1 cellular context compared by ENCODE assay signal in the genomic region with DNA sequence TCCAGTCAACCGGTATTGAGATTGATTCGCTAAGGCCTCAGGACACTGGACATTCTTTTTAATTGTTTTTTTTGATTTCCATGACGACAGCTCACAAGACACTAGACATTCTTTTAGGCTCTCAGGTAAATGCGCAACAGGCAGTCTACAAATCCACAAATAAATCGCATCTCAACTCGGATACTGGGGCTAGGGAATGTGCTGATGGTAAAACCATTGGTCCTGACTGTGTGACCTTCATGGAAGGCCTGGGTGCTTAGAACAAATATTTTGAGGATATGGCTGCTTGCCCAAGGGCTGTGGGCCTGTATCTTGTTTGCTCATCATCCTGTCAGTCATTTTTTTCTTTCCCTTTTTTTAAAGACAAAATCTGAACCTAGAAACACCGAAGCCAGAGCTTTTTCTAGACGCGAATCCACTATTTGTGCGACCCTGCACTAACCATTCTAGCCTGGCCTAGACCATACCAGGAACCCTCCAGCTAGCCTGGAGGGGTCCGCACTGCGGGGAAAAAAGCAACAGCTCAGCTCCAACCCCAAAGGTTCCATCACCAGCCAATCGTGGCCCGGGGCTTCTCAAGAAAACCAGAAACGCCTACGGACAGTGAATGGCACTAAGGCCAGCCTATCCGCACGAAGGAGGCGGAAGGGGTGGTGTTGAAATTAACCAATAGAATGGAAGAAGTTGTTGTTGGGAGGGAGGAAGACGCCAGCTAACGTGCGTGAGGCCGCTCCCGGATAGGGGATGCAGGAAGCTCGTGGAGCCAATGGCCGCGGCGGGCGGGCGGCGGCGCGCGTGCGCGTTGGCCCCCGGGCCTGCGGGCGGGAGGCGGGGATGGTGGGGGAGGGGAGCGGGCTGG.
TF ChIP-seq lines count a peak whose summit lies in the region.

No MANE protein-coding gene starts in this region.

TF ChIP-seq in K562, 482 proteins besides CTCF, POLR2A, EP300 and RAD21 (continued from another document and continues in another):
- TF ChIP-seq, protein P1, sequence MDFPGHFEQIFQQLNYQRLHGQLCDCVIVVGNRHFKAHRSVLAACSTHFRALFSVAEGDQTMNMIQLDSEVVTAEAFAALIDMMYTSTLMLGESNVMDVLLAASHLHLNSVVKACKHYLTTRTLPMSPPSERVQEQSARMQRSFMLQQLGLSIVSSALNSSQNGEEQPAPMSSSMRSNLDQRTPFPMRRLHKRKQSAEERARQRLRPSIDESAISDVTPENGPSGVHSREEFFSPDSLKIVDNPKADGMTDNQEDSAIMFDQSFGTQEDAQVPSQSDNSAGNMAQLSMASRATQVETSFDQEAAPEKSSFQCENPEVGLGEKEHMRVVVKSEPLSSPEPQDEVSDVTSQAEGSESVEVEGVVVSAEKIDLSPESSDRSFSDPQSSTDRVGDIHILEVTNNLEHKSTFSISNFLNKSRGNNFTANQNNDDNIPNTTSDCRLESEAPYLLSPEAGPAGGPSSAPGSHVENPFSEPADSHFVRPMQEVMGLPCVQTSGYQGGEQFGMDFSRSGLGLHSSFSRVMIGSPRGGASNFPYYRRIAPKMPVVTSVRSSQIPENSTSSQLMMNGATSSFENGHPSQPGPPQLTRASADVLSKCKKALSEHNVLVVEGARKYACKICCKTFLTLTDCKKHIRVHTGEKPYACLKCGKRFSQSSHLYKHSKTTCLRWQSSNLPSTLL (IDR thresholded peaks at IDR 0.05) = no peak
- peak in 1 of 2 experiments; percentile 14; a peak in 1 of 4 replicates for TF ChIP-seq KDM4B (IDR thresholded peaks at IDR 0.05; ENCODE audit: borderline replicate concordance in 2 of 2, low read depth in 1 of 2)
- TF ChIP-seq ARID1B (IDR thresholded peaks at IDR 0.05) = peak; percentile 52
- TF ChIP-seq, protein P2, sequence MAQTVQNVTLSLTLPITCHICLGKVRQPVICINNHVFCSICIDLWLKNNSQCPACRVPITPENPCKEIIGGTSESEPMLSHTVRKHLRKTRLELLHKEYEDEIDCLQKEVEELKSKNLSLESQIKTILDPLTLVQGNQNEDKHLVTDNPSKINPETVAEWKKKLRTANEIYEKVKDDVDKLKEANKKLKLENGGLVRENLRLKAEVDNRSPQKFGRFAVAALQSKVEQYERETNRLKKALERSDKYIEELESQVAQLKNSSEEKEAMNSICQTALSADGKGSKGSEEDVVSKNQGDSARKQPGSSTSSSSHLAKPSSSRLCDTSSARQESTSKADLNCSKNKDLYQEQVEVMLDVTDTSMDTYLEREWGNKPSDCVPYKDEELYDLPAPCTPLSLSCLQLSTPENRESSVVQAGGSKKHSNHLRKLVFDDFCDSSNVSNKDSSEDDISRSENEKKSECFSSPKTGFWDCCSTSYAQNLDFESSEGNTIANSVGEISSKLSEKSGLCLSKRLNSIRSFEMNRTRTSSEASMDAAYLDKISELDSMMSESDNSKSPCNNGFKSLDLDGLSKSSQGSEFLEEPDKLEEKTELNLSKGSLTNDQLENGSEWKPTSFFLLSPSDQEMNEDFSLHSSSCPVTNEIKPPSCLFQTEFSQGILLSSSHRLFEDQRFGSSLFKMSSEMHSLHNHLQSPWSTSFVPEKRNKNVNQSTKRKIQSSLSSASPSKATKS (CRISPR knock-in tag; IDR thresholded peaks at IDR 0.05) = no peak
- TF ChIP-seq MECOM (CRISPR knock-in tag; IDR thresholded peaks at IDR 0.05) = peak; percentile 56; the same call in 1 of the 2 replicates
- TF ChIP-seq, protein P3, sequence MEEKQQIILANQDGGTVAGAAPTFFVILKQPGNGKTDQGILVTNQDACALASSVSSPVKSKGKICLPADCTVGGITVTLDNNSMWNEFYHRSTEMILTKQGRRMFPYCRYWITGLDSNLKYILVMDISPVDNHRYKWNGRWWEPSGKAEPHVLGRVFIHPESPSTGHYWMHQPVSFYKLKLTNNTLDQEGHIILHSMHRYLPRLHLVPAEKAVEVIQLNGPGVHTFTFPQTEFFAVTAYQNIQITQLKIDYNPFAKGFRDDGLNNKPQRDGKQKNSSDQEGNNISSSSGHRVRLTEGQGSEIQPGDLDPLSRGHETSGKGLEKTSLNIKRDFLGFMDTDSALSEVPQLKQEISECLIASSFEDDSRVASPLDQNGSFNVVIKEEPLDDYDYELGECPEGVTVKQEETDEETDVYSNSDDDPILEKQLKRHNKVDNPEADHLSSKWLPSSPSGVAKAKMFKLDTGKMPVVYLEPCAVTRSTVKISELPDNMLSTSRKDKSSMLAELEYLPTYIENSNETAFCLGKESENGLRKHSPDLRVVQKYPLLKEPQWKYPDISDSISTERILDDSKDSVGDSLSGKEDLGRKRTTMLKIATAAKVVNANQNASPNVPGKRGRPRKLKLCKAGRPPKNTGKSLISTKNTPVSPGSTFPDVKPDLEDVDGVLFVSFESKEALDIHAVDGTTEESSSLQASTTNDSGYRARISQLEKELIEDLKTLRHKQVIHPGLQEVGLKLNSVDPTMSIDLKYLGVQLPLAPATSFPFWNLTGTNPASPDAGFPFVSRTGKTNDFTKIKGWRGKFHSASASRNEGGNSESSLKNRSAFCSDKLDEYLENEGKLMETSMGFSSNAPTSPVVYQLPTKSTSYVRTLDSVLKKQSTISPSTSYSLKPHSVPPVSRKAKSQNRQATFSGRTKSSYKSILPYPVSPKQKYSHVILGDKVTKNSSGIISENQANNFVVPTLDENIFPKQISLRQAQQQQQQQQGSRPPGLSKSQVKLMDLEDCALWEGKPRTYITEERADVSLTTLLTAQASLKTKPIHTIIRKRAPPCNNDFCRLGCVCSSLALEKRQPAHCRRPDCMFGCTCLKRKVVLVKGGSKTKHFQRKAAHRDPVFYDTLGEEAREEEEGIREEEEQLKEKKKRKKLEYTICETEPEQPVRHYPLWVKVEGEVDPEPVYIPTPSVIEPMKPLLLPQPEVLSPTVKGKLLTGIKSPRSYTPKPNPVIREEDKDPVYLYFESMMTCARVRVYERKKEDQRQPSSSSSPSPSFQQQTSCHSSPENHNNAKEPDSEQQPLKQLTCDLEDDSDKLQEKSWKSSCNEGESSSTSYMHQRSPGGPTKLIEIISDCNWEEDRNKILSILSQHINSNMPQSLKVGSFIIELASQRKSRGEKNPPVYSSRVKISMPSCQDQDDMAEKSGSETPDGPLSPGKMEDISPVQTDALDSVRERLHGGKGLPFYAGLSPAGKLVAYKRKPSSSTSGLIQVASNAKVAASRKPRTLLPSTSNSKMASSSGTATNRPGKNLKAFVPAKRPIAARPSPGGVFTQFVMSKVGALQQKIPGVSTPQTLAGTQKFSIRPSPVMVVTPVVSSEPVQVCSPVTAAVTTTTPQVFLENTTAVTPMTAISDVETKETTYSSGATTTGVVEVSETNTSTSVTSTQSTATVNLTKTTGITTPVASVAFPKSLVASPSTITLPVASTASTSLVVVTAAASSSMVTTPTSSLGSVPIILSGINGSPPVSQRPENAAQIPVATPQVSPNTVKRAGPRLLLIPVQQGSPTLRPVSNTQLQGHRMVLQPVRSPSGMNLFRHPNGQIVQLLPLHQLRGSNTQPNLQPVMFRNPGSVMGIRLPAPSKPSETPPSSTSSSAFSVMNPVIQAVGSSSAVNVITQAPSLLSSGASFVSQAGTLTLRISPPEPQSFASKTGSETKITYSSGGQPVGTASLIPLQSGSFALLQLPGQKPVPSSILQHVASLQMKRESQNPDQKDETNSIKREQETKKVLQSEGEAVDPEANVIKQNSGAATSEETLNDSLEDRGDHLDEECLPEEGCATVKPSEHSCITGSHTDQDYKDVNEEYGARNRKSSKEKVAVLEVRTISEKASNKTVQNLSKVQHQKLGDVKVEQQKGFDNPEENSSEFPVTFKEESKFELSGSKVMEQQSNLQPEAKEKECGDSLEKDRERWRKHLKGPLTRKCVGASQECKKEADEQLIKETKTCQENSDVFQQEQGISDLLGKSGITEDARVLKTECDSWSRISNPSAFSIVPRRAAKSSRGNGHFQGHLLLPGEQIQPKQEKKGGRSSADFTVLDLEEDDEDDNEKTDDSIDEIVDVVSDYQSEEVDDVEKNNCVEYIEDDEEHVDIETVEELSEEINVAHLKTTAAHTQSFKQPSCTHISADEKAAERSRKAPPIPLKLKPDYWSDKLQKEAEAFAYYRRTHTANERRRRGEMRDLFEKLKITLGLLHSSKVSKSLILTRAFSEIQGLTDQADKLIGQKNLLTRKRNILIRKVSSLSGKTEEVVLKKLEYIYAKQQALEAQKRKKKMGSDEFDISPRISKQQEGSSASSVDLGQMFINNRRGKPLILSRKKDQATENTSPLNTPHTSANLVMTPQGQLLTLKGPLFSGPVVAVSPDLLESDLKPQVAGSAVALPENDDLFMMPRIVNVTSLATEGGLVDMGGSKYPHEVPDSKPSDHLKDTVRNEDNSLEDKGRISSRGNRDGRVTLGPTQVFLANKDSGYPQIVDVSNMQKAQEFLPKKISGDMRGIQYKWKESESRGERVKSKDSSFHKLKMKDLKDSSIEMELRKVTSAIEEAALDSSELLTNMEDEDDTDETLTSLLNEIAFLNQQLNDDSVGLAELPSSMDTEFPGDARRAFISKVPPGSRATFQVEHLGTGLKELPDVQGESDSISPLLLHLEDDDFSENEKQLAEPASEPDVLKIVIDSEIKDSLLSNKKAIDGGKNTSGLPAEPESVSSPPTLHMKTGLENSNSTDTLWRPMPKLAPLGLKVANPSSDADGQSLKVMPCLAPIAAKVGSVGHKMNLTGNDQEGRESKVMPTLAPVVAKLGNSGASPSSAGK (IDR thresholded peaks at IDR 0.05) = no peak
- peak; percentile 58; the same call in 1 of the 2 replicates for TF ChIP-seq DMBX1 (CRISPR knock-in tag; IDR thresholded peaks at IDR 0.05; ENCODE audit: borderline replicate concordance)
- TF ChIP-seq ZBTB17 (CRISPR knock-in tag; IDR thresholded peaks at IDR 0.05) = peak; percentile 32; the same call in 1 of the 2 replicates
- TF ChIP-seq, protein P4, sequence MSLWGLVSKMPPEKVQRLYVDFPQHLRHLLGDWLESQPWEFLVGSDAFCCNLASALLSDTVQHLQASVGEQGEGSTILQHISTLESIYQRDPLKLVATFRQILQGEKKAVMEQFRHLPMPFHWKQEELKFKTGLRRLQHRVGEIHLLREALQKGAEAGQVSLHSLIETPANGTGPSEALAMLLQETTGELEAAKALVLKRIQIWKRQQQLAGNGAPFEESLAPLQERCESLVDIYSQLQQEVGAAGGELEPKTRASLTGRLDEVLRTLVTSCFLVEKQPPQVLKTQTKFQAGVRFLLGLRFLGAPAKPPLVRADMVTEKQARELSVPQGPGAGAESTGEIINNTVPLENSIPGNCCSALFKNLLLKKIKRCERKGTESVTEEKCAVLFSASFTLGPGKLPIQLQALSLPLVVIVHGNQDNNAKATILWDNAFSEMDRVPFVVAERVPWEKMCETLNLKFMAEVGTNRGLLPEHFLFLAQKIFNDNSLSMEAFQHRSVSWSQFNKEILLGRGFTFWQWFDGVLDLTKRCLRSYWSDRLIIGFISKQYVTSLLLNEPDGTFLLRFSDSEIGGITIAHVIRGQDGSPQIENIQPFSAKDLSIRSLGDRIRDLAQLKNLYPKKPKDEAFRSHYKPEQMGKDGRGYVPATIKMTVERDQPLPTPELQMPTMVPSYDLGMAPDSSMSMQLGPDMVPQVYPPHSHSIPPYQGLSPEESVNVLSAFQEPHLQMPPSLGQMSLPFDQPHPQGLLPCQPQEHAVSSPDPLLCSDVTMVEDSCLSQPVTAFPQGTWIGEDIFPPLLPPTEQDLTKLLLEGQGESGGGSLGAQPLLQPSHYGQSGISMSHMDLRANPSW (CRISPR knock-in tag; IDR thresholded peaks at IDR 0.05) = no peak
- TF ChIP-seq ZFPM2 (CRISPR knock-in tag; IDR thresholded peaks at IDR 0.05) = 0 out of 2 replicates have a peak, but pooled peaks have one; percentile 13
- TF ChIP-seq FIP1L1 (IDR thresholded peaks at IDR 0.05; ENCODE audit: low read depth, low read length, poor library complexity, severe bottlenecking) = no peak
- TF ChIP-seq, protein P5, sequence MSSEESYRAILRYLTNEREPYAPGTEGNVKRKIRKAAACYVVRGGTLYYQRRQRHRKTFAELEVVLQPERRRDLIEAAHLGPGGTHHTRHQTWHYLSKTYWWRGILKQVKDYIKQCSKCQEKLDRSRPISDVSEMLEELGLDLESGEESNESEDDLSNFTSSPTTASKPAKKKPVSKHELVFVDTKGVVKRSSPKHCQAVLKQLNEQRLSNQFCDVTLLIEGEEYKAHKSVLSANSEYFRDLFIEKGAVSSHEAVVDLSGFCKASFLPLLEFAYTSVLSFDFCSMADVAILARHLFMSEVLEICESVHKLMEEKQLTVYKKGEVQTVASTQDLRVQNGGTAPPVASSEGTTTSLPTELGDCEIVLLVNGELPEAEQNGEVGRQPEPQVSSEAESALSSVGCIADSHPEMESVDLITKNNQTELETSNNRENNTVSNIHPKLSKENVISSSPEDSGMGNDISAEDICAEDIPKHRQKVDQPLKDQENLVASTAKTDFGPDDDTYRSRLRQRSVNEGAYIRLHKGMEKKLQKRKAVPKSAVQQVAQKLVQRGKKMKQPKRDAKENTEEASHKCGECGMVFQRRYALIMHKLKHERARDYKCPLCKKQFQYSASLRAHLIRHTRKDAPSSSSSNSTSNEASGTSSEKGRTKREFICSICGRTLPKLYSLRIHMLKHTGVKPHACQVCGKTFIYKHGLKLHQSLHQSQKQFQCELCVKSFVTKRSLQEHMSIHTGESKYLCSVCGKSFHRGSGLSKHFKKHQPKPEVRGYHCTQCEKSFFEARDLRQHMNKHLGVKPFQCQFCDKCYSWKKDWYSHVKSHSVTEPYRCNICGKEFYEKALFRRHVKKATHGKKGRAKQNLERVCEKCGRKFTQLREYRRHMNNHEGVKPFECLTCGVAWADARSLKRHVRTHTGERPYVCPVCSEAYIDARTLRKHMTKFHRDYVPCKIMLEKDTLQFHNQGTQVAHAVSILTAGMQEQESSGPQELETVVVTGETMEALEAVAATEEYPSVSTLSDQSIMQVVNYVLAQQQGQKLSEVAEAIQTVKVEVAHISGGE (CRISPR knock-in tag; IDR thresholded peaks at IDR 0.05) = peak in 1 of 3 experiments; percentile 55; a peak in 1 of 6 replicates
- peak; percentile 85 for TF ChIP-seq CHD2 (IDR thresholded peaks at IDR 0.05; ENCODE audit: low read depth, low read length)
- TF ChIP-seq SMAD2 (IDR thresholded peaks at IDR 0.05; ENCODE audit: low read depth, low read length) = no peak
- TF ChIP-seq MCM3 (IDR thresholded peaks at IDR 0.05) = no peak
- TF ChIP-seq KAT7 (CRISPR knock-in tag; IDR thresholded peaks at IDR 0.05; ENCODE audit: borderline replicate concordance) = peak; percentile 93; the same call in 1 of the 2 replicates
- TF ChIP-seq, protein P6, sequence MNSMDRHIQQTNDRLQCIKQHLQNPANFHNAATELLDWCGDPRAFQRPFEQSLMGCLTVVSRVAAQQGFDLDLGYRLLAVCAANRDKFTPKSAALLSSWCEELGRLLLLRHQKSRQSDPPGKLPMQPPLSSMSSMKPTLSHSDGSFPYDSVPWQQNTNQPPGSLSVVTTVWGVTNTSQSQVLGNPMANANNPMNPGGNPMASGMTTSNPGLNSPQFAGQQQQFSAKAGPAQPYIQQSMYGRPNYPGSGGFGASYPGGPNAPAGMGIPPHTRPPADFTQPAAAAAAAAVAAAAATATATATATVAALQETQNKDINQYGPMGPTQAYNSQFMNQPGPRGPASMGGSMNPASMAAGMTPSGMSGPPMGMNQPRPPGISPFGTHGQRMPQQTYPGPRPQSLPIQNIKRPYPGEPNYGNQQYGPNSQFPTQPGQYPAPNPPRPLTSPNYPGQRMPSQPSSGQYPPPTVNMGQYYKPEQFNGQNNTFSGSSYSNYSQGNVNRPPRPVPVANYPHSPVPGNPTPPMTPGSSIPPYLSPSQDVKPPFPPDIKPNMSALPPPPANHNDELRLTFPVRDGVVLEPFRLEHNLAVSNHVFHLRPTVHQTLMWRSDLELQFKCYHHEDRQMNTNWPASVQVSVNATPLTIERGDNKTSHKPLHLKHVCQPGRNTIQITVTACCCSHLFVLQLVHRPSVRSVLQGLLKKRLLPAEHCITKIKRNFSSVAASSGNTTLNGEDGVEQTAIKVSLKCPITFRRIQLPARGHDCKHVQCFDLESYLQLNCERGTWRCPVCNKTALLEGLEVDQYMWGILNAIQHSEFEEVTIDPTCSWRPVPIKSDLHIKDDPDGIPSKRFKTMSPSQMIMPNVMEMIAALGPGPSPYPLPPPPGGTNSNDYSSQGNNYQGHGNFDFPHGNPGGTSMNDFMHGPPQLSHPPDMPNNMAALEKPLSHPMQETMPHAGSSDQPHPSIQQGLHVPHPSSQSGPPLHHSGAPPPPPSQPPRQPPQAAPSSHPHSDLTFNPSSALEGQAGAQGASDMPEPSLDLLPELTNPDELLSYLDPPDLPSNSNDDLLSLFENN (IDR thresholded peaks at IDR 0.05; ENCODE audit: low read depth in 2 of 2, low read length in 2 of 2) = peak in 1 of 2 experiments; percentile 62; a peak in 1 of 4 replicates
- 0 out of 2 replicates have a peak, but pooled peaks have one; percentile 35 for TF ChIP-seq ZNF174 (CRISPR knock-in tag; IDR thresholded peaks at IDR 0.05)
